1 cellular context compared by ENCODE assay signal in the genomic region with DNA sequence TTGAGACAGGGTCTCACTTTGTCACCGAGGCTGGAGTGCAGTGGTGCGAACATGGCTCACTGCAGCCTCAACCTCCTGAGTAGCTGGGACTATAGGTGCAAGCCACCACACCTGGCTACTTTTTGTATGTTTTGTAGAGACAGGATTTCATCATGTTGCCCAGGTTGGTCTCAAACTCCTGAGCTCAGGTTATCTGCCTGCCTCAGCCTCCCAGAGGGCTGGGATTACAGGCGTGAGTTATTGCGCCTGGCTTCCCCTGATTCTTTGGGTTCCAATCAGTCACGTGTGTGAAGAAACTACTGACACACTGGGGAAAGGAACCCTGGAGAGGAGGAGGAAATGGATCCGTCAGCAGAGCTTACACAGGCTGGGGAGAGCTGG.
TF ChIP-seq lines count a peak whose summit lies in the region.

No MANE protein-coding gene starts in this region.

TF ChIP-seq in H1, 55 proteins besides CTCF, POLR2A, EP300 and RAD21:
- TF ChIP-seq RFX5 (IDR thresholded peaks at IDR 0.05; ENCODE audit: borderline replicate concordance, low read depth, low read length) (no peak), BACH1 (IDR thresholded peaks at IDR 0.05; ENCODE audit: low read length) (no peak), HDAC6 (IDR thresholded peaks at IDR 0.05; ENCODE audit: low read depth, low read length) (no peak), JUN (IDR thresholded peaks at IDR 0.05; ENCODE audit: low read depth, low read length) (no peak), KDM1A (IDR thresholded peaks at IDR 0.05; ENCODE audit: borderline replicate concordance, low read length) (no peak), SIN3A (conservative IDR thresholded peaks at IDR 0.05 in 1 of 2, IDR thresholded peaks at IDR 0.05 in 1 of 2; ENCODE audit: low read depth in 1 of 2, low read length in 2 of 2) (no peak), MAFK (IDR thresholded peaks at IDR 0.05; ENCODE audit: low read depth, low read length) (no peak), NRF1 (IDR thresholded peaks at IDR 0.05; ENCODE audit: low read depth, low read length) (no peak), RXRA (IDR thresholded peaks at IDR 0.05; ENCODE audit: insufficient read depth, low read depth, low read length) (no peak), EGR1 (IDR thresholded peaks at IDR 0.05; ENCODE audit: borderline replicate concordance, low read depth, low read length) (no peak), KDM4A (IDR thresholded peaks at IDR 0.05; ENCODE audit: low read depth, low read length, severe bottlenecking) (no peak), BRCA1 (IDR thresholded peaks at IDR 0.05; ENCODE audit: low read depth, low read length) (no peak), GABPA (IDR thresholded peaks at IDR 0.05; ENCODE audit: borderline replicate concordance, insufficient read depth, low read length) (no peak), SIX5 (IDR thresholded peaks at IDR 0.05; ENCODE audit: low read depth, low read length) (no peak), EZH2 (IDR thresholded peaks at IDR 0.05; ENCODE audit: low read depth, low read length, severe bottlenecking) (no peak), TCF12 (IDR thresholded peaks at IDR 0.05; ENCODE audit: low read depth, low read length) (no peak), RBBP5 (IDR thresholded peaks at IDR 0.05; ENCODE audit: borderline replicate concordance, low read depth, low read length) (no peak)
- TF ChIP-seq, protein P1, sequence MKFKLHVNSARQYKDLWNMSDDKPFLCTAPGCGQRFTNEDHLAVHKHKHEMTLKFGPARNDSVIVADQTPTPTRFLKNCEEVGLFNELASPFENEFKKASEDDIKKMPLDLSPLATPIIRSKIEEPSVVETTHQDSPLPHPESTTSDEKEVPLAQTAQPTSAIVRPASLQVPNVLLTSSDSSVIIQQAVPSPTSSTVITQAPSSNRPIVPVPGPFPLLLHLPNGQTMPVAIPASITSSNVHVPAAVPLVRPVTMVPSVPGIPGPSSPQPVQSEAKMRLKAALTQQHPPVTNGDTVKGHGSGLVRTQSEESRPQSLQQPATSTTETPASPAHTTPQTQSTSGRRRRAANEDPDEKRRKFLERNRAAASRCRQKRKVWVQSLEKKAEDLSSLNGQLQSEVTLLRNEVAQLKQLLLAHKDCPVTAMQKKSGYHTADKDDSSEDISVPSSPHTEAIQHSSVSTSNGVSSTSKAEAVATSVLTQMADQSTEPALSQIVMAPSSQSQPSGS (IDR thresholded peaks at IDR 0.05; ENCODE audit: low read length): no peak
